In the genomic region with DNA sequence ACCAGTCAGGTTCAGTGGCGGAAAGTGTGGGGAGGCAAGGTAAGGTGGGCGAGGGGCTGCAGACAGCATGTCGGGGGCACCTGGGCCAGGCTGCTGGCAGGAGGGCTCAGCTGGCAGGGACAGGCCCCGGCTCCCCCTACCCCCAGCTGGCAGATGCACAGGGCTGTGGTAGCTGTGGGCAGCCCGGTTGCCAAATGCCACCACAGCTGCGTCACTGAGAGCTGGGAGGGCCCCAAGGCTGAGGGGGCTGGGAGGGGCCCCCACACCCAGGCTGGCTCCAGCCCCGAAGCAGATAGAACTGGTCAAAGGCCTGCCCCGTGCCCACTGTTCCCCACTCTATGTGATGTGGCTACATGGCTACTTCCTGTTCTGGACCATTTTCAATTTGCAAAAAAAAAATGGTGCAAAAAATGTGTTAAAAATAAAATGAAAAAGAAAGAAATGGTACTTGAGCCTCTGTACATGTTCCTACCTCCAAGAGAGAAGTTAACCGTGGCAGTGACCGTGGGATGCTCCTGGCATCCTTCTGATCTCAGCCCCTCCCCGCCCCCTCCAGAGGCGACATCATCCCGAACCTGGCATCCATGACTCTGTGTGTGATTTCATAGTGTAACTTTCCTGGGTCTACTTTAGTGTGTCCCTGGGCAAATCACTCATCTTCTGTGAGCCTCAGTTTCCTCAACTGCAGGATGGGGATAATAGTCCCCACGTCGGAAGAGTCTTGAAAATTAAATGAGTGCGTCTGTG, we compare ENCODE assay signal across 9 cellular contexts.
DNase-seq lines count a peak whose midpoint lies in the region; ATAC-seq and TF ChIP-seq lines count a peak whose summit lies in the region.
"Had no signal": no experiment of that assay in that cellular context is flagged by ENCODE, and none has a peak within 500 bp of the region (broad histone marks: within the 10 kb centered on the region; RNA-seq: fewer than 3 reads in every experiment).

No MANE protein-coding gene starts in this region.

- H3K9me3 ChIP-seq in stomach: no peaks in the 10 kb centered on the region

- peak overlapping the region; percentile 59 to 84 (median 80) for H3K4me3 Mint-ChIP-seq in immature natural killer cell

- peak overlapping the region in 3 of 5 donors; percentile 0 to 73 (median 64) for H3K27ac ChIP-seq in stomach

- no peak for ATAC-seq in HG03108 (IDR thresholded peaks at IDR 0.05; ENCODE audit: unreplicated experiment)
- ATAC-seq in HG03025 (IDR thresholded peaks at IDR 0.05; ENCODE audit: low FRiP score, unreplicated experiment): no peak

- H3K4me1 ChIP-seq in stomach: peaks cover 5 to 28% (median 14%) of the 10 kb centered on the region in 4 donors
- H3K4me1 ChIP-seq: parathyroid adenoma had no signal

- peaks cover 37% of the 10 kb centered on the region in 2 donors for H3K4me1 Mint-ChIP-seq in immature natural killer cell

- DNase-seq in LHCN-M2 (ENCODE audit: low read depth) (peak; percentile 42), immature natural killer cell (peak; percentile 87 to 88 (median 87)), stomach (no peak), SIG-M5 treated with dmso at 0.1 percent for 504 hours (lab: John Stamatoyannopoulos, UW; ENCODE audit: unreplicated experiment) (no peak)
- peak; percentile 57 for DNase-seq in activated CD8-positive, alpha-beta memory T cell treated with anti-CD3 and anti-CD28 coated beads for 24 hours
- DNase-seq: NCI-H510A treated with DMSO at 0.1 percent for 48 hours had no signal

- H3K36me3 Mint-ChIP-seq in immature natural killer cell: no peaks in the 10 kb centered on the region

- intact Hi-C loops in stomach (cut with DNase I; ENCODE audit: low total_unique reads): no loop called here

- no peak for TF ChIP-seq EP300 in stomach (IDR thresholded peaks at IDR 0.05)

- no peak for TF ChIP-seq POLR2A in stomach (IDR thresholded peaks at IDR 0.05)

- no peak overlapping the region for H3K4me3 ChIP-seq in stomach

- no peaks in the 10 kb centered on the region for H3K36me3 ChIP-seq in stomach

- TF ChIP-seq CTCF in stomach (IDR thresholded peaks at IDR 0.05): no peak

- H3K27ac Mint-ChIP-seq in immature natural killer cell: peak overlapping the region; percentile 84 to 97 (median 93)

- WGBS in stomach, 5 donors: 67 to 76% (median 71%) methylated on average over 13 to 16 of the region's 16 CpGs

- H3K27me3 ChIP-seq in stomach: peaks cover 0 to 6% (median 0%) of the 10 kb centered on the region in 3 donors

- H3K9me3 Mint-ChIP-seq in immature natural killer cell: no peaks in the 10 kb centered on the region

- peaks cover 11 to 15% (median 11%) of the 10 kb centered on the region in 3 donors for H3K27me3 Mint-ChIP-seq in immature natural killer cell (ENCODE audit: low read depth in 3 of 3)

Comparison
In these comparisons a context has a peak if more than half of its experiments do, and no peak if none do; other contexts are left out.
1. DNase-seq: peak in LHCN-M2 (single experiment), activated CD8-positive, alpha-beta memory T cell treated with anti-CD3 and anti-CD28 coated beads for 24 hours (single experiment) and immature natural killer cell (3 of 3); none in stomach (single experiment) and SIG-M5 treated with dmso at 0.1 percent for 504 hours (single experiment).